1 cellular context compared by ENCODE assay signal in genomic region chr19:36139473-36140288, GRCh38.
A peak's percentile ranks its signal among the peaks of the same experiment; 100 is the strongest.
TF ChIP-seq lines count a peak whose summit lies in the region.

CAPNS1 (plus strand) TSS chr19:36140066; CDS start chr19:36141012, 946 bp downstream.

TF ChIP-seq in GM12878, 131 proteins besides CTCF, POLR2A, EP300 and RAD21 (continued from another document):
- peak; percentile 86 for TF ChIP-seq E4F1 (IDR thresholded peaks at IDR 0.05; ENCODE audit: borderline replicate concordance, partially characterized antibody)
- no peak for TF ChIP-seq CEBPB (IDR thresholded peaks at IDR 0.05; ENCODE audit: borderline replicate concordance in 1 of 2, low read depth in 2 of 2, low read length in 2 of 2)
- TF ChIP-seq LARP7 (IDR thresholded peaks at IDR 0.05), result peak; percentile 65; the same call in 1 of the 2 replicates
- TF ChIP-seq SMAD1 (IDR thresholded peaks at IDR 0.05; ENCODE audit: low read depth, partially characterized antibody), result no peak
- TF ChIP-seq RUNX3 (IDR thresholded peaks at IDR 0.05; ENCODE audit: low read length), result peak; percentile 70
